Comparison of ENCODE assay signal across 27 cellular contexts in genomic region chr15:27937873-27938272, GRCh38.
"Had no signal": no experiment of that assay in that cellular context is flagged by ENCODE, and none has a peak within 500 bp of the region (broad histone marks: within the 10 kb centered on the region; RNA-seq: fewer than 3 reads in every experiment).

No MANE protein-coding gene starts in this region.

- H2AFZ ChIP-seq: neural progenitor cell, parathyroid adenoma had no signal

- ATAC-seq: gastroesophageal sphincter; heart left ventricle; left cardiac atrium; left lung; naive thymus-derived CD4-positive, alpha-beta T cell; sciatic nerve; stimulated activated effector memory CD8-positive, alpha-beta T cell treated with anti-CD3 and anti-CD28 coated beads, Interleukin-12 subunit alpha, Interleukin-12 subunit beta, amount 100 ng/mL, for 72 hours had no signal

- H3K27me3 ChIP-seq: left lung, neural progenitor cell, thyroid gland had no signal

- H3K4me3 ChIP-seq: dorsolateral prefrontal cortex, gastroesophageal sphincter, heart left ventricle, left lung, neural progenitor cell, stomach, thyroid gland had no signal

- H3K4me3 Mint-ChIP-seq: endodermal cell; naive thymus-derived CD4-positive, alpha-beta T cell; nephron; neural progenitor cell; stimulated activated effector memory CD8-positive, alpha-beta T cell treated with anti-CD3 and anti-CD28 coated beads, Interleukin-12 subunit alpha, Interleukin-12 subunit beta, amount 100 ng/mL, for 72 hours; type B pancreatic cell had no signal

- DNase-seq: dorsolateral prefrontal cortex; effector CD8-positive, alpha-beta T cell; endodermal cell; erythroblast; foreskin fibroblast; heart left ventricle; hippocampal formation; left cardiac atrium; left lung; mesendoderm; midbrain; naive thymus-derived CD4-positive, alpha-beta T cell; stimulated activated CD4-positive, alpha-beta T cell treated with anti-CD3 and anti-CD28 coated beads, Interleukin-2, amount 100 ng/mL, for 24 hours; stimulated activated CD4-positive, alpha-beta T cell treated with anti-CD3 and anti-CD28 coated beads, Interleukin-4, amount 100 ng/mL, for 24 hours; stimulated activated naive CD4-positive, alpha-beta T cell treated with Interleukin-2 at 50 U/mL for 16 hours; stomach; thyroid gland had no signal

- H3K36me3 Mint-ChIP-seq: neural progenitor cell; stimulated activated effector memory CD8-positive, alpha-beta T cell treated with anti-CD3 and anti-CD28 coated beads, Interleukin-12 subunit alpha, Interleukin-12 subunit beta, amount 100 ng/mL, for 72 hours had no signal

- FAIRE-seq: colon, islet of Langerhans had no signal

- H3K4me1 ChIP-seq: gastroesophageal sphincter, heart left ventricle, left lung, parathyroid adenoma, stomach, thyroid gland had no signal

- H3K9me3 ChIP-seq: thyroid gland had no signal

- H3K27me3 Mint-ChIP-seq: progenitor cell of endocrine pancreas had no signal

- H3K4me1 Mint-ChIP-seq: endodermal cell; naive thymus-derived CD4-positive, alpha-beta T cell; nephron; stimulated activated effector memory CD8-positive, alpha-beta T cell treated with anti-CD3 and anti-CD28 coated beads, Interleukin-12 subunit alpha, Interleukin-12 subunit beta, amount 100 ng/mL, for 72 hours had no signal

- H3K79me2 ChIP-seq: parathyroid adenoma had no signal

- H3K27ac Mint-ChIP-seq: endodermal cell; naive thymus-derived CD4-positive, alpha-beta T cell; nephron; neural progenitor cell; progenitor cell of endocrine pancreas; stimulated activated effector memory CD8-positive, alpha-beta T cell treated with anti-CD3 and anti-CD28 coated beads, Interleukin-12 subunit alpha, Interleukin-12 subunit beta, amount 100 ng/mL, for 72 hours; type B pancreatic cell had no signal

- H3K27ac ChIP-seq: dorsolateral prefrontal cortex, gastroesophageal sphincter, heart left ventricle, left lung, neural progenitor cell, parathyroid adenoma, stomach, thyroid gland had no signal

- H3K9ac ChIP-seq: neural progenitor cell, parathyroid adenoma had no signal

- H3K36me3 ChIP-seq: gastroesophageal sphincter, heart left ventricle, left lung, neural progenitor cell, stomach, thyroid gland had no signal

- H3K4me2 ChIP-seq: neural progenitor cell had no signal
